In genomic region chr9:72909428-72909827, GRCh38 we compare ENCODE assay signal across 18 cellular contexts.
"Had no signal": no experiment of that assay in that cellular context is flagged by ENCODE, and none has a peak within 500 bp of the region (broad histone marks: within the 10 kb centered on the region; RNA-seq: fewer than 3 reads in every experiment).

No MANE protein-coding gene starts in this region.

- ATAC-seq: foreskin keratinocyte; natural killer cell; right cardiac atrium; stimulated activated naive CD8-positive, alpha-beta T cell treated with anti-CD3 and anti-CD28 coated beads, Interleukin-15, Interleukin-2, amounts not matched to agents 100 U/mL and 50 U/mL, for 24 hours; upper lobe of right lung had no signal

- H3K9me3 ChIP-seq: ovary, tibial nerve, upper lobe of right lung, vagina had no signal

- H3K36me3 ChIP-seq: ovary, vagina had no signal

- H3K27ac ChIP-seq: coronary artery, foreskin keratinocyte, ovary, upper lobe of right lung, vagina had no signal

- DNase-seq: effector CD4-positive, alpha-beta T cell; endodermal cell; erythroblast; foreskin keratinocyte; mesenchymal stem cell; natural killer cell; nucleus accumbens; ovary; right cardiac atrium; stimulated activated CD4-positive, alpha-beta T cell treated with anti-CD3 and anti-CD28 coated beads, Interleukin-2, amount 100 ng/mL, for 48 hours; stimulated activated naive CD8-positive, alpha-beta T cell treated with anti-CD3 and anti-CD28 coated beads, Interleukin-15, Interleukin-2, amounts not matched to agents 100 U/mL and 50 U/mL, for 24 hours; upper lobe of right lung had no signal

- H3K4me1 ChIP-seq: foreskin keratinocyte, upper lobe of right lung, vagina had no signal

- H3K27me3 ChIP-seq: foreskin keratinocyte, ovary, tibial nerve, upper lobe of right lung, vagina had no signal

- H3K4me3 ChIP-seq: coronary artery, lung, ovary, smooth muscle cell, tibial nerve, upper lobe of right lung, vagina had no signal

- FAIRE-seq: endothelial cell of umbilical vein had no signal
